20 cellular contexts compared by ENCODE assay signal in the genomic region with DNA sequence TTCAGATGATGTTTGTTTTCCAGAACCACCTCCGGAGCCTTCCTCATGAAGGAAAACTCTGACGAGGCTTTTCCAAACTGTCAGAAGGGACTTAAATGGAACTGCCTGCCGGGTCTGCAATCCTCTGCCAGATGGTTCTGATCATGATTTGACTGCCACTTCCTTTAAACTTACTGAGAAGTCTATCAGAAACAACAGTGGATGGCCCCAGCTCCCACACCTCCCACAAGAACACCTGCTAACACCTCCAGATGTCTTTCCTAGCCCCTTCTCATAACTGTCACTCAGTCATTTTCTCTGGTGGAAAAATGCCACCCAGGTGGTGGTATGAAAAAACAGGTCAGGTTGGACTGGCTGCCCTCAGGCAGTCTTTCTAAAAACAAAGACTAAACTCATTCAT.
A peak's percentile ranks its signal among the peaks of the same experiment; 100 is the strongest.
DNase-seq lines count a peak whose midpoint lies in the region; TF ChIP-seq lines count a peak whose summit lies in the region.
"Had no signal": no experiment of that assay in that cellular context is flagged by ENCODE, and none has a peak within 500 bp of the region (broad histone marks: within the 10 kb centered on the region; RNA-seq: fewer than 3 reads in every experiment).

No MANE protein-coding gene starts in this region.

- no peaks in the 10 kb centered on the region for H3K9me2 ChIP-seq in SK-N-SH

- H3K36me3 ChIP-seq in Caco-2 (ENCODE audit: control insufficient read depth, insufficient read depth, low read length) (no peaks in the 10 kb centered on the region), KOPT-K1 (ENCODE audit: insufficient read depth, low read length) (no peaks in the 10 kb centered on the region), WERI-Rb-1 (no peaks in the 10 kb centered on the region), SK-N-SH (replicated peaks in 1 of 2; ENCODE audit: control insufficient read depth in 1 of 2, insufficient read depth in 2 of 2, low read length in 1 of 2) (no peaks in the 10 kb centered on the region)
- H3K36me3 ChIP-seq: BLaER1, MG63 had no signal

- H3K27me3 Mint-ChIP-seq in Caco-2 (ENCODE audit: insufficient read depth, unreplicated experiment) = no peaks in the 10 kb centered on the region

- 50% methylated on average over 2 of the region's 3 CpGs for WGBS in SK-N-SH (ENCODE audit: low lambda C conversion rate)

- H3K4me3 Mint-ChIP-seq in Caco-2 (ENCODE audit: unreplicated experiment) = no peak overlapping the region
- H3K4me3 Mint-ChIP-seq: CD4-positive, CD25-positive, alpha-beta regulatory T cell had no signal

- H3K27ac ChIP-seq in KOPT-K1 (ENCODE audit: low read depth, low read length, poor library complexity, severe bottlenecking) (peak overlapping the region; percentile 4), WERI-Rb-1 (peak overlapping the region; percentile 53), SK-N-SH (ENCODE audit: low read depth in 2 of 2, low read length in 1 of 2) (no peak overlapping the region)
- H3K27ac ChIP-seq: BLaER1, RWPE1 had no signal

- H3F3A ChIP-seq in SK-N-SH (replicated peaks; ENCODE audit: insufficient read depth) = no peaks in the 10 kb centered on the region

- no peak for TF ChIP-seq EP300 in SK-N-SH (IDR thresholded peaks at IDR 0.05; ENCODE audit: borderline replicate concordance in 1 of 2, low read depth in 1 of 2, low read length in 1 of 2)

- peaks cover 33% of the 10 kb centered on the region for H3K4me1 Mint-ChIP-seq in Caco-2 (ENCODE audit: low read depth, unreplicated experiment)
- H3K4me1 Mint-ChIP-seq: CD4-positive, CD25-positive, alpha-beta regulatory T cell had no signal

- no peak for TF ChIP-seq RAD21 in SK-N-SH (IDR thresholded peaks at IDR 0.05; ENCODE audit: low read length)

- intact Hi-C loops in Caco-2 (cut with micrococcal nuclease; ENCODE audit: unreplicated experiment) = no loop called here

- POLR2A ChIA-PET in Caco-2 (lab: Charles Lee) = no interaction called here
- POLR2A ChIA-PET in SK-N-SH (lab: Yijun Ruan, JAX) = no interaction called here

- H3K9me3 ChIP-seq in Caco-2 (no peaks in the 10 kb centered on the region), KOPT-K1 (ENCODE audit: insufficient read depth, low read length, poor library complexity, severe bottlenecking) (no peaks in the 10 kb centered on the region), WERI-Rb-1 (ENCODE audit: severe bottlenecking) (no peaks in the 10 kb centered on the region), SK-N-SH (no peaks in the 10 kb centered on the region)
- H3K9me3 ChIP-seq: BLaER1, MG63 had no signal

- H3K36me3 Mint-ChIP-seq in Caco-2 (ENCODE audit: insufficient read depth, unreplicated experiment) = no peaks in the 10 kb centered on the region
- H3K36me3 Mint-ChIP-seq: CD4-positive, CD25-positive, alpha-beta regulatory T cell had no signal

- peak overlapping the region; percentile 22 for H3K27ac Mint-ChIP-seq in Caco-2 (ENCODE audit: unreplicated experiment)
- H3K27ac Mint-ChIP-seq: CD4-positive, CD25-positive, alpha-beta regulatory T cell had no signal

- H3K9ac ChIP-seq in SK-N-SH = no peak overlapping the region
- H3K9ac ChIP-seq: BLaER1 had no signal

- CTCF ChIA-PET in Caco-2 (lab: Charles Lee) (no interaction called here), SK-N-SH (lab: Yijun Ruan, JAX) (interaction anchor here (1.4 to 1.5 kb wide), 2 partner anchors 16 to 311 kb away, joined by 3 to 4 read pairs; no protein-coding TSS in a partner anchor)

- H3K79me2 ChIP-seq in SK-N-SH (ENCODE audit: insufficient read depth) = no peaks in the 10 kb centered on the region

- no peaks in the 10 kb centered on the region for H3K9me3 Mint-ChIP-seq in Caco-2 (ENCODE audit: unreplicated experiment)

- H3K4me3 ChIP-seq in Caco-2 (ENCODE audit: low read depth, low read length) (no peak overlapping the region), WERI-Rb-1 (ENCODE audit: low read depth, low read length) (no peak overlapping the region), SK-N-SH (ENCODE audit: low read depth in 2 of 2, low read length in 1 of 2) (no peak overlapping the region)
- H3K4me3 ChIP-seq: BLaER1, MG63 had no signal

- no peak overlapping the region for H2AFZ ChIP-seq in SK-N-SH (ENCODE audit: low read depth)

- peak; percentile 33 for DNase-seq in activated CD4-positive, alpha-beta T cell treated with anti-CD3 and anti-CD28 coated beads for 48 hours
- no peak for DNase-seq in activated CD4-positive, alpha-beta T cell treated with anti-CD3 and anti-CD28 coated beads, Interleukin-2, amount 50 U/mL, for 4 hours
- no peak for DNase-seq in Caco-2
- DNase-seq in WERI-Rb-1 = peak; percentile 20
- no peak for DNase-seq in activated CD8-positive, alpha-beta memory T cell treated with anti-CD3 and anti-CD28 coated beads for 24 hours
- DNase-seq in SK-N-SH = no peak
- DNase-seq in NCI-H1436 (lab: John Stamatoyannopoulos, UW) = no peak
- DNase-seq: CD4-positive, CD25-positive, alpha-beta regulatory T cell; DMS79 treated with DMSO at 0.1 percent for 48 hours; HCEC 1CT; KBM-7; MG63; NCI-H1105 treated with DMSO at 0.1 percent for 48 hours; NCI-H1694; NCI-H2227 treated with DMSO at 0.1 percent for 48 hours; NCI-H774; SHP77 had no signal

- H3K4me1 ChIP-seq in Caco-2 (peaks cover 57% of the 10 kb centered on the region), SK-N-SH (ENCODE audit: control insufficient read depth in 1 of 2, insufficient read depth in 2 of 2, low read depth in 1 of 2, low read length in 1 of 2) (no peaks in the 10 kb centered on the region; a peak in 1 of 4 replicates)
- H3K4me1 ChIP-seq: BLaER1 had no signal

- TF ChIP-seq CTCF in Caco-2 (IDR thresholded peaks at IDR 0.05; ENCODE audit: insufficient read depth in 1 of 2, low read depth in 1 of 2, low read length in 1 of 2, severe bottlenecking in 1 of 2, unreplicated experiment in 1 of 2) (no peak), WERI-Rb-1 (IDR thresholded peaks at IDR 0.05; ENCODE audit: low read depth, low read length) (no peak), SK-N-SH (IDR thresholded peaks at IDR 0.05) (no peak)

- H3K27me3 ChIP-seq in Caco-2 (replicated peaks; ENCODE audit: control insufficient read depth, insufficient read depth, low read length) (no peaks in the 10 kb centered on the region), WERI-Rb-1 (ENCODE audit: insufficient read depth, low read depth, severe bottlenecking) (no peaks in the 10 kb centered on the region), SK-N-SH (ENCODE audit: insufficient read depth) (peaks cover 6% of the 10 kb centered on the region; the same call in 1 of the 2 replicates)
- H3K27me3 ChIP-seq: BLaER1, MG63 had no signal

- no TSS peak for BruUV-seq in Caco-2 (replicated peaks; lab: Mats Ljungman, UMichigan)

- no peaks in the 10 kb centered on the region for H4K20me1 ChIP-seq in SK-N-SH (ENCODE audit: insufficient read depth)
- H4K20me1 ChIP-seq: BLaER1 had no signal

- H3K4me2 ChIP-seq in SK-N-SH = no peak overlapping the region
- H3K4me2 ChIP-seq: BLaER1 had no signal

TF ChIP-seq in SK-N-SH, 30 proteins besides CTCF, POLR2A, EP300 and RAD21:
- no peak for TF ChIP-seq NRF1 (IDR thresholded peaks at IDR 0.05; ENCODE audit: low read depth, low read length)
- TF ChIP-seq, protein P1, sequence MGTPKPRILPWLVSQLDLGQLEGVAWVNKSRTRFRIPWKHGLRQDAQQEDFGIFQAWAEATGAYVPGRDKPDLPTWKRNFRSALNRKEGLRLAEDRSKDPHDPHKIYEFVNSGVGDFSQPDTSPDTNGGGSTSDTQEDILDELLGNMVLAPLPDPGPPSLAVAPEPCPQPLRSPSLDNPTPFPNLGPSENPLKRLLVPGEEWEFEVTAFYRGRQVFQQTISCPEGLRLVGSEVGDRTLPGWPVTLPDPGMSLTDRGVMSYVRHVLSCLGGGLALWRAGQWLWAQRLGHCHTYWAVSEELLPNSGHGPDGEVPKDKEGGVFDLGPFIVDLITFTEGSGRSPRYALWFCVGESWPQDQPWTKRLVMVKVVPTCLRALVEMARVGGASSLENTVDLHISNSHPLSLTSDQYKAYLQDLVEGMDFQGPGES (IDR thresholded peaks at IDR 0.05; ENCODE audit: low read depth, low read length) = no peak
- TF ChIP-seq SMC3 (IDR thresholded peaks at IDR 0.05; ENCODE audit: low read depth, low read length) = no peak
- TF ChIP-seq GATA2 (CRISPR knock-in tag; IDR thresholded peaks at IDR 0.05) = no peak
- no peak for TF ChIP-seq POLR2AphosphoS5 (IDR thresholded peaks at IDR 0.05; ENCODE audit: low read depth, low read length)
- TF ChIP-seq JUND (IDR thresholded peaks at IDR 0.05) = no peak
- no peak for TF ChIP-seq SIN3A (IDR thresholded peaks at IDR 0.05; ENCODE audit: borderline replicate concordance, low read depth, low read length)
- no peak for TF ChIP-seq USF2 (IDR thresholded peaks at IDR 0.05; ENCODE audit: borderline replicate concordance, low read depth, low read length)
- TF ChIP-seq MEF2A (IDR thresholded peaks at IDR 0.05; ENCODE audit: borderline replicate concordance, low read depth) = no peak
- TF ChIP-seq MAX (IDR thresholded peaks at IDR 0.05; ENCODE audit: low read depth) = no peak
- TF ChIP-seq FOXM1 (IDR thresholded peaks at IDR 0.05; ENCODE audit: low read depth) = no peak
- no peak for TF ChIP-seq YY1 (IDR thresholded peaks at IDR 0.05; ENCODE audit: low read depth)
- TF ChIP-seq FOSL2 (IDR thresholded peaks at IDR 0.05; ENCODE audit: borderline replicate concordance, low read depth) = no peak
- TF ChIP-seq ELF1 (IDR thresholded peaks at IDR 0.05) = no peak

Comparison
In these comparisons a context has a peak if more than half of its experiments do, and no peak if none do; other contexts are left out.
1. DNase-seq: peak in activated CD4-positive, alpha-beta T cell treated with anti-CD3 and anti-CD28 coated beads for 48 hours (single experiment) and WERI-Rb-1 (single experiment); none in activated CD4-positive, alpha-beta T cell treated with anti-CD3 and anti-CD28 coated beads, Interleukin-2, amount 50 U/mL, for 4 hours (0 of 2), Caco-2 (0 of 2), activated CD8-positive, alpha-beta memory T cell treated with anti-CD3 and anti-CD28 coated beads for 24 hours (single experiment), SK-N-SH (single experiment) and NCI-H1436 (single experiment).
2. H3K27ac ChIP-seq: peak in KOPT-K1 (single experiment) and WERI-Rb-1 (single experiment); none in SK-N-SH (0 of 2).